ENCODE assay signal across 1 cellular context in the genomic region with DNA sequence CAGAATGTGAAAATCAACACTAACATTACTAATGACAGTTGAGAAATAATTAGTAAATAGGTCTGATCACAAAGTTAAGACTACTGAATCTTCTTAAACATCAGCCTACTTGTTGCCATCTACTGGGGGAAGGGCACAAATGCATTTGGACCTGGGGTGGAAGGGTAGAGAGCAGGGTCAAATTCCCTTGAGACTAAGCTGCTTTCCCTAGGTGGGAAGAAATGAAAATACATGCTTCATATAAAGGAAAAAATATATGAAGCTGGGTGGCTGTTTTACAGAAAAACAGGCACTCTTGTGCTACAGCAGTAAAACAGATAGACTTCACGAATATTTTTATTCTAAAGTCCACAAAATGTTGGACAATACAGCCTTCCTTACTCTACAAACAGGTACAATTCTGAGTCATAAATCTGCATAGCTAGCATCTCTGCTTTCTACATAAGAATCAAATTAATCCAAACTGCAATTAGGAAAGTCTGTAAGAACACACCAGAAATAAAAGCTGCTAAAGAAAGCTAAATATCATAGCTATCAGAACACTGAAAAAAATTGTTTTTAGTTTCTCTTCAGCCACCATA.
TF ChIP-seq lines count a peak whose summit lies in the region.

No MANE protein-coding gene starts in this region.

TF ChIP-seq in GM12878, 131 proteins besides CTCF, POLR2A, EP300 and RAD21 (continued from another document):
- TF ChIP-seq YY1 (IDR thresholded peaks at IDR 0.05; ENCODE audit: low read depth, low read length) (0 out of 2 replicates have a peak, but pooled peaks have one; percentile 38), KDM1A (IDR thresholded peaks at IDR 0.05; ENCODE audit: borderline replicate concordance) (no peak), SMC3 (IDR thresholded peaks at IDR 0.05; ENCODE audit: borderline replicate concordance, low read length) (peak; percentile 44; the same call in 1 of the 2 replicates), CBFB (IDR thresholded peaks at IDR 0.05; ENCODE audit: low read depth) (no peak)
